In genomic region chr3:11558002-11558401, GRCh38 we compare ENCODE assay signal across 10 cellular contexts.
DNase-seq lines count a peak whose midpoint lies in the region; ATAC-seq, FAIRE-seq and TF ChIP-seq lines count a peak whose summit lies in the region.
"Had no signal": no experiment of that assay in that cellular context is flagged by ENCODE, and none has a peak within 500 bp of the region (broad histone marks: within the 10 kb centered on the region; RNA-seq: fewer than 3 reads in every experiment).

No MANE protein-coding gene starts in this region.

- peak; percentile 55 for TF ChIP-seq CTCF in foreskin keratinocyte (conservative IDR thresholded peaks at IDR 0.05)

- peaks cover 16% of the 10 kb centered on the region for H3K36me3 Mint-ChIP-seq in activated T-helper 1 cell treated with anti-CD3 and anti-CD28 coated beads, Interleukin-12 subunit alpha, Interleukin-12 subunit beta, Interleukin-2, Interleukin-4 antibody, amounts not matched to agents 30 ng/mL and 10 ng/mL and 1 ng/mL, durations not matched to agents 14 hours and 24 hours and 36 hours (ENCODE audit: low read depth)

- H3K4me3 ChIP-seq in skin epidermis, result no peak overlapping the region

- H3K27me3 ChIP-seq in foreskin keratinocyte, result no peaks in the 10 kb centered on the region

- H3K27ac ChIP-seq in foreskin keratinocyte (no peak overlapping the region), skin epidermis (peak overlapping the region in 16 of 21 experiments; percentile 2 to 67 (median 44))

- intact Hi-C loops in activated T-helper 1 cell treated with anti-CD3 and anti-CD28 coated beads, Interleukin-12 subunit alpha, Interleukin-12 subunit beta, Interleukin-2, Interleukin-4 antibody, amounts not matched to agents 30 ng/mL and 10 ng/mL and 1 ng/mL, durations not matched to agents 14 hours and 24 hours and 36 hours (cut with micrococcal nuclease), result no loop called here

- ATAC-seq in foreskin keratinocyte (peak; percentile 87), GM19023 (IDR thresholded peaks at IDR 0.05; ENCODE audit: unreplicated experiment) (no peak)

- H3K4me1 Mint-ChIP-seq in activated T-helper 1 cell treated with anti-CD3 and anti-CD28 coated beads, Interleukin-12 subunit alpha, Interleukin-12 subunit beta, Interleukin-2, Interleukin-4 antibody, amounts not matched to agents 30 ng/mL and 10 ng/mL and 1 ng/mL, durations not matched to agents 14 hours and 24 hours and 36 hours (ENCODE audit: low read depth), result peaks cover 6% of the 10 kb centered on the region
- H3K4me1 Mint-ChIP-seq: B cell had no signal

- H3K27ac Mint-ChIP-seq in activated T-helper 1 cell treated with anti-CD3 and anti-CD28 coated beads, Interleukin-12 subunit alpha, Interleukin-12 subunit beta, Interleukin-2, Interleukin-4 antibody, amounts not matched to agents 30 ng/mL and 10 ng/mL and 1 ng/mL, durations not matched to agents 14 hours and 24 hours and 36 hours, result peak overlapping the region; percentile 31
- H3K27ac Mint-ChIP-seq: B cell had no signal

- H3K9me3 Mint-ChIP-seq in activated T-helper 1 cell treated with anti-CD3 and anti-CD28 coated beads, Interleukin-12 subunit alpha, Interleukin-12 subunit beta, Interleukin-2, Interleukin-4 antibody, amounts not matched to agents 30 ng/mL and 10 ng/mL and 1 ng/mL, durations not matched to agents 14 hours and 24 hours and 36 hours, result no peaks in the 10 kb centered on the region

- H3K4me1 ChIP-seq in foreskin keratinocyte, result peaks cover 22% of the 10 kb centered on the region

- H3K27me3 Mint-ChIP-seq in activated T-helper 1 cell treated with anti-CD3 and anti-CD28 coated beads, Interleukin-12 subunit alpha, Interleukin-12 subunit beta, Interleukin-2, Interleukin-4 antibody, amounts not matched to agents 30 ng/mL and 10 ng/mL and 1 ng/mL, durations not matched to agents 14 hours and 24 hours and 36 hours (ENCODE audit: insufficient read depth), result no peaks in the 10 kb centered on the region
- H3K27me3 Mint-ChIP-seq: B cell had no signal

- no peak for FAIRE-seq in HTR-8/SVneo (lab: Jason Lieb, UNC)

- DNase-seq in activated CD4-positive, alpha-beta T cell treated with anti-CD3 and anti-CD28 coated beads for 48 hours, result peak; percentile 27
- DNase-seq in activated CD4-positive, alpha-beta T cell treated with anti-CD3 and anti-CD28 coated beads, Interleukin-2, amount 50 U/mL, for 48 hours, result no peak
- DNase-seq in activated T-helper 1 cell treated with anti-CD3 and anti-CD28 coated beads, Interleukin-12 subunit alpha, Interleukin-12 subunit beta, Interleukin-2, Interleukin-4 antibody, amounts not matched to agents 30 ng/mL and 10 ng/mL and 1 ng/mL, durations not matched to agents 14 hours and 24 hours and 36 hours (ENCODE audit: low spot score), result no peak
- DNase-seq in foreskin keratinocyte (peak; percentile 85 to 92), NCI-H2227 treated with DMSO at 0.1 percent for 48 hours (lab: John Stamatoyannopoulos, UW) (no peak), HTR-8/SVneo (ENCODE audit: insufficient read length, low spot score) (no peak)
- DNase-seq: activated CD4-positive, CD25-positive, alpha-beta regulatory T cell had no signal

- H3K4me3 Mint-ChIP-seq in activated T-helper 1 cell treated with anti-CD3 and anti-CD28 coated beads, Interleukin-12 subunit alpha, Interleukin-12 subunit beta, Interleukin-2, Interleukin-4 antibody, amounts not matched to agents 30 ng/mL and 10 ng/mL and 1 ng/mL, durations not matched to agents 14 hours and 24 hours and 36 hours, result no peak overlapping the region
- H3K4me3 Mint-ChIP-seq: B cell had no signal

Comparison
In these comparisons a context has a peak if more than half of its experiments do, and no peak if none do; other contexts are left out.
1. DNase-seq: peak in activated CD4-positive, alpha-beta T cell treated with anti-CD3 and anti-CD28 coated beads for 48 hours (single experiment) and foreskin keratinocyte (2 of 2); none in activated CD4-positive, alpha-beta T cell treated with anti-CD3 and anti-CD28 coated beads, Interleukin-2, amount 50 U/mL, for 48 hours (0 of 2), activated T-helper 1 cell treated with anti-CD3 and anti-CD28 coated beads, Interleukin-12 subunit alpha, Interleukin-12 subunit beta, Interleukin-2, Interleukin-4 antibody, amounts not matched to agents 30 ng/mL and 10 ng/mL and 1 ng/mL, durations not matched to agents 14 hours and 24 hours and 36 hours (single experiment), NCI-H2227 treated with DMSO at 0.1 percent for 48 hours (single experiment) and HTR-8/SVneo (single experiment).